Comparison of ENCODE assay signal across 16 cellular contexts in genomic region chr4:152968806-152969394, GRCh38. TPM values are rescaled to one million over a fixed set of nuclear protein-coding genes. Genes with fewer than 3 reads are reported as not detected.
DNase-seq lines count a peak whose midpoint lies in the region; ATAC-seq, FAIRE-seq and TF ChIP-seq lines count a peak whose summit lies in the region.
"Had no signal": no experiment of that assay in that cellular context is flagged by ENCODE, and none has a peak within 500 bp of the region (broad histone marks: within the 10 kb centered on the region; RNA-seq: fewer than 3 reads in every experiment).

No MANE protein-coding gene starts in this region.

- H3K9ac ChIP-seq in keratinocyte (ENCODE audit: control insufficient read depth, extremely low read depth, insufficient read depth, low read length), result peak overlapping the region; percentile 68
- H3K9ac ChIP-seq: BLaER1 treated with 17β-estradiol and CSF1 and Interleukin-3, amounts not matched to agents 10 nM and 100 nM; KMS-11 had no signal

- H3K4me1 ChIP-seq in keratinocyte (ENCODE audit: control insufficient read depth, extremely low read depth, insufficient read depth, low read length), result peaks cover 56% of the 10 kb centered on the region
- H3K4me1 ChIP-seq in vagina, result peaks cover 23% of the 10 kb centered on the region
- H3K4me1 ChIP-seq in SJCRH30, result no peaks in the 10 kb centered on the region

- dilution Hi-C loops in keratinocyte (cut with MboI; ENCODE audit: extremely low pct_ligation_motif_present, low sequenced_read_pairs), result no loop called here

- no peak for ATAC-seq in left ventricle myocardium superior

- peaks cover 1 to 3% of the 10 kb centered on the region in 2 experiments for H3K36me3 ChIP-seq in keratinocyte (ENCODE audit: control insufficient read depth in 2 of 2, extremely low read depth in 1 of 2, insufficient read depth in 2 of 2, low read length in 2 of 2)
- peaks cover 0 to 10% of the 10 kb centered on the region in 2 donors for H3K36me3 ChIP-seq in vagina
- H3K36me3 ChIP-seq in SJCRH30, result no peaks in the 10 kb centered on the region
- H3K36me3 ChIP-seq: BLaER1 treated with 17β-estradiol and CSF1 and Interleukin-3, amounts not matched to agents 10 nM and 100 nM had no signal

- no peak for TF ChIP-seq CTCF in keratinocyte (optimal IDR thresholded peaks at IDR 0.05 in 1 of 3, IDR thresholded peaks at IDR 0.05 in 1 of 3, conservative IDR thresholded peaks at IDR 0.05 in 1 of 3; ENCODE audit: extremely low read depth in 1 of 3, insufficient read depth in 2 of 3, low read length in 3 of 3)
- TF ChIP-seq CTCF in vagina (IDR thresholded peaks at IDR 0.05), result no peak

- DNase-seq in HPDE6-E6E7 (ENCODE audit: extremely low spot score), result peak; percentile 54
- peak; percentile 61 for DNase-seq in astrocyte of the hippocampus (ENCODE audit: low read depth, low spot score)
- DNase-seq in keratinocyte (ENCODE audit: low read depth, low spot score), result no peak
- DNase-seq in vagina (ENCODE audit: extremely low spot score in 2 of 2), result peak in 1 of 2 donors; percentile 91
- DNase-seq in left ventricle myocardium superior, result no peak
- DNase-seq in foreskin melanocyte, result no peak
- DNase-seq in SJCRH30, result no peak
- DNase-seq: activated CD4-positive, alpha-beta T cell treated with anti-CD3 and anti-CD28 coated beads for 1 hour; DMS153; NCI-H1436; NCI-H446; stimulated activated CD4-positive, alpha-beta T cell treated with anti-CD3 and anti-CD28 coated beads, Interleukin-4, amount 100 ng/mL, for 24 hours; T1000 had no signal

- H4K20me1 ChIP-seq in keratinocyte (ENCODE audit: control insufficient read depth, extremely low read depth, insufficient read depth, low read length), result no peaks in the 10 kb centered on the region
- H4K20me1 ChIP-seq: BLaER1 treated with 17β-estradiol and CSF1 and Interleukin-3, amounts not matched to agents 10 nM and 100 nM had no signal

- H3K4me3 ChIP-seq in keratinocyte (ENCODE audit: control insufficient read depth in 2 of 3, extremely low read depth in 1 of 3, insufficient read depth in 2 of 3, low read depth in 1 of 3, low read length in 3 of 3), result no peak overlapping the region
- no peak overlapping the region for H3K4me3 ChIP-seq in vagina
- no peak overlapping the region for H3K4me3 ChIP-seq in SJCRH30
- H3K4me3 ChIP-seq: BLaER1 treated with 17β-estradiol and CSF1 and Interleukin-3, amounts not matched to agents 10 nM and 100 nM had no signal

- H3K27me3 ChIP-seq in keratinocyte (ENCODE audit: control insufficient read depth, extremely low read depth, insufficient read depth, low read length), result no peaks in the 10 kb centered on the region
- no peaks in the 10 kb centered on the region for H3K27me3 ChIP-seq in vagina
- H3K27me3 ChIP-seq in SJCRH30, result no peaks in the 10 kb centered on the region
- H3K27me3 ChIP-seq: BLaER1 treated with 17β-estradiol and CSF1 and Interleukin-3, amounts not matched to agents 10 nM and 100 nM had no signal

- no peaks in the 10 kb centered on the region for H3K79me2 ChIP-seq in keratinocyte (ENCODE audit: control insufficient read depth, insufficient read depth, low read length)

- H3K9me3 ChIP-seq in keratinocyte (ENCODE audit: control insufficient read depth, low read depth, low read length), result no peaks in the 10 kb centered on the region
- H3K9me3 ChIP-seq in vagina, result no peaks in the 10 kb centered on the region
- no peaks in the 10 kb centered on the region for H3K9me3 ChIP-seq in SJCRH30 (replicated peaks)
- H3K9me3 ChIP-seq: BLaER1 treated with 17β-estradiol and CSF1 and Interleukin-3, amounts not matched to agents 10 nM and 100 nM had no signal

- H3K9me1 ChIP-seq in keratinocyte (ENCODE audit: control insufficient read depth, extremely low read depth, insufficient read depth, low read length), result no peaks in the 10 kb centered on the region

- H3K4me2 ChIP-seq in keratinocyte (ENCODE audit: control insufficient read depth, extremely low read depth, insufficient read depth, low read depth, low read length), result peak overlapping the region; percentile 73
- H3K4me2 ChIP-seq: KMS-11 had no signal

- peak overlapping the region; percentile 50 for H2AFZ ChIP-seq in keratinocyte (ENCODE audit: control insufficient read depth, low read length)

- intact Hi-C loops in vagina (cut with DNase I), result no loop called here
- intact Hi-C loops in left ventricle myocardium superior (cut with micrococcal nuclease), result no loop called here

- H3K27ac ChIP-seq in keratinocyte (ENCODE audit: control insufficient read depth, insufficient read depth, low read length), result peak overlapping the region; percentile 88
- H3K27ac ChIP-seq in vagina, result peak overlapping the region; percentile 56
- H3K27ac ChIP-seq in SJCRH30, result no peak overlapping the region
- H3K27ac ChIP-seq: BLaER1 treated with 17β-estradiol and CSF1 and Interleukin-3, amounts not matched to agents 10 nM and 100 nM; HL-60; KMS-11 had no signal

- peak; percentile 81 for FAIRE-seq in keratinocyte (lab: Jason Lieb, UNC)

- no peak for TF ChIP-seq POLR2A in vagina (IDR thresholded peaks at IDR 0.05)

RNA-seq across cellular contexts. Expression of gene FHDC1, which starts 32.8 kb away (rescaled TPM):
- polyA plus RNA-seq in keratinocyte, result 0.96 to 2.1 TPM (median 1.6 TPM) in 3 replicates
- 4.0 TPM for polyA plus RNA-seq in keratinocyte (2011; ENCODE audit: low read depth)
- 1.2 and 1.4 TPM in 2 replicates for polyA plus RNA-seq in keratinocyte (2011; cell fraction: cytosol; rRNA removed)
- 6.6 and 7.8 TPM in 2 replicates for polyA plus RNA-seq in keratinocyte (2011; cell fraction: nucleus; rRNA removed)
- polyA plus RNA-seq in keratinocyte (2012; ENCODE audit: low replicate concordance), result 2.0 and 6.1 TPM in 2 replicates
- polyA minus RNA-seq in keratinocyte, result 1.7 to 1.9 TPM (median 1.7 TPM) in 3 replicates
- 1.7 TPM for polyA minus RNA-seq in keratinocyte (2011; cell fraction: cytosol; rRNA and poly(A)+ RNA removed)
- polyA minus RNA-seq in keratinocyte (2011; cell fraction: nucleus; rRNA and poly(A)+ RNA removed), result 4.7 and 7.0 TPM in 2 replicates
- total RNA-seq in vagina, result 6.4 TPM
- total RNA-seq in left ventricle myocardium superior, result 0.35 TPM
- 1.9 and 2.0 TPM in 2 replicates for total RNA-seq in SJCRH30 (2014; rRNA removed; shearing (Covaris generic))

Comparison
In these comparisons a context has a peak if more than half of its experiments do, and no peak if none do; other contexts are left out.
1. DNase-seq: peak in HPDE6-E6E7 (single experiment) and astrocyte of the hippocampus (single experiment); none in keratinocyte (single experiment), left ventricle myocardium superior (single experiment), foreskin melanocyte (single experiment) and SJCRH30 (0 of 2).